ENCODE assay signal across 21 cellular contexts in the genomic region with DNA sequence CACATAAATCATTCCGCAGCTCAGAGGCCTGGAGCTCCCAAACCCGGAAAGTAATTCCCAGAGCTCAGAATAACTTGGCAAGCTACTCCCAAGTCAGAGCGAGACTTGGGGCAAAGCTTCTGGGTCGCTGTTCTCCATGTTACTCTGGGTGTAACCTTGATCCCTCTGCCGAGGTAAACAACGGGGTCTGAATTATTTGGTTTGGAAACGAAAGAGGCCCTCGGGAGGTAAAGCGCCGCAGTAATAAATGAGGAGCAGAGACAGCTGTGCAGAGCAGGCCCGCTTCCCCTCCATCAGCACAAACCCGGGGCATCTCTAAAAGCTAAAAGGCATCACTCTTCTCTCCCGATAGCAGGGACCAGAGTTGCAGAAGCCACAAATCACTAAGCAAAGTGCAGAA.
"Had no signal": no experiment of that assay in that cellular context is flagged by ENCODE, and none has a peak within 500 bp of the region (broad histone marks: within the 10 kb centered on the region; RNA-seq: fewer than 3 reads in every experiment).

No MANE protein-coding gene starts in this region.

- H3K4me2 ChIP-seq: KMS-11 had no signal

- DNase-seq: IMR-90, Kasumi-1, MM.1S, NCI-H1092 treated with DMSO at 0.1 percent for 48 hours, NCI-H1436, NCI-H187, NCI-H2029, NCI-H2081 treated with DMSO at 0.1 percent for 48 hours, NCI-H226, NCI-H446, NCI-H510A, NCI-H524 treated with DMSO at 0.1 percent for 48 hours, NCI-H69, NCI-H774, PC-3, SHP77 had no signal

- ATAC-seq: HepG2, Panc1, PC-3, SK-N-SH treated with all-trans-retinoic acid at 6 μM for 48 hours had no signal

- H3K27ac ChIP-seq: KMS-11, RWPE1 had no signal

- H3K9ac ChIP-seq: KMS-11 had no signal
